8 cellular contexts compared by ENCODE assay signal in genomic region chr6:43687437-43688347, GRCh38. TPM values are rescaled to one million over a fixed set of nuclear protein-coding genes. Genes with fewer than 3 reads are reported as not detected.
A peak's percentile ranks its signal among the peaks of the same experiment; 100 is the strongest.
DNase-seq lines count a peak whose midpoint lies in the region; ATAC-seq, FAIRE-seq and TF ChIP-seq lines count a peak whose summit lies in the region.

TSS of gene MRPS18A (minus strand) at chr6:43687791. CDS start at chr6:43687779, 12 bp downstream.

- in situ Hi-C loops in T47D (cut with HindIII; ENCODE audit: low pct_unique_long_range_greater_than_20kb, low sequenced_read_pairs): no loop called here

- DNase-seq in 8988T (peak; percentile 72), NCI-H2171 (lab: John Stamatoyannopoulos, UW) (peak; percentile 65), T47D (ENCODE audit: low read depth in 1 of 2, low spot score in 1 of 2) (peak; percentile 86 to 94), iPS-NIHi11 (ENCODE audit: low spot score) (peak; percentile 90), small intestine (peak; percentile 90)

- peaks cover 0 to 3% of the 10 kb centered on the region in 2 donors for H3K36me3 ChIP-seq in small intestine (ENCODE audit: control insufficient read depth in 2 of 2, insufficient read depth in 2 of 2, low read length in 2 of 2)

- H3K9me3 ChIP-seq in small intestine (ENCODE audit: control insufficient read depth, low read depth): no peaks in the 10 kb centered on the region

- H3K27ac ChIP-seq in VCaP (peak within 1 kb of the TSS; percentile 80), small intestine (ENCODE audit: low read depth in 1 of 2, low read length in 1 of 2) (peak within 1 kb of the TSS; percentile 43 to 90)

- H3K27me3 ChIP-seq in small intestine (ENCODE audit: control insufficient read depth in 2 of 2, insufficient read depth in 2 of 2, low read length in 2 of 2): no peaks in the 10 kb centered on the region

- FAIRE-seq in small intestine (lab: Jason Lieb, UNC): no peak

- peak; percentile 78 for ATAC-seq in GM18517 (IDR thresholded peaks at IDR 0.05; ENCODE audit: unreplicated experiment)
- ATAC-seq in HG03039 (IDR thresholded peaks at IDR 0.05; ENCODE audit: unreplicated experiment): peak; percentile 86

- no peak for TF ChIP-seq CTCF in VCaP (conservative IDR thresholded peaks at IDR 0.05)

- 7 to 9% (median 8%) methylated on average over 43 of the region's 43 CpGs for WGBS in small intestine, 3 donors

- H3K4me1 ChIP-seq in small intestine (ENCODE audit: control insufficient read depth in 2 of 2, insufficient read depth in 1 of 2, low read depth in 1 of 2, low read length in 1 of 2): peaks cover 6 to 19% of the 10 kb centered on the region in 2 donors

- H3K4me3 ChIP-seq in small intestine (ENCODE audit: low read depth in 1 of 2, low read length in 2 of 2): peak within 1 kb of the TSS; percentile 77 to 84

RNA-seq across cellular contexts. Expression of gene MRPS18A, which starts in this region (rescaled TPM):
- polyA plus RNA-seq in small intestine: 100 to 1,000 TPM in 1 of 3 donors, 10 to 100 TPM in 2; 63.7 to 107 (median 66.5) TPM

Comparison
In these comparisons a context has a peak if more than half of its experiments do, and no peak if none do; other contexts are left out.
1. Peak in every context shown above with its lines: DNase-seq, ATAC-seq, H3K4me3 ChIP-seq and H3K27ac ChIP-seq.